8 cellular contexts compared by ENCODE assay signal in the genomic region with DNA sequence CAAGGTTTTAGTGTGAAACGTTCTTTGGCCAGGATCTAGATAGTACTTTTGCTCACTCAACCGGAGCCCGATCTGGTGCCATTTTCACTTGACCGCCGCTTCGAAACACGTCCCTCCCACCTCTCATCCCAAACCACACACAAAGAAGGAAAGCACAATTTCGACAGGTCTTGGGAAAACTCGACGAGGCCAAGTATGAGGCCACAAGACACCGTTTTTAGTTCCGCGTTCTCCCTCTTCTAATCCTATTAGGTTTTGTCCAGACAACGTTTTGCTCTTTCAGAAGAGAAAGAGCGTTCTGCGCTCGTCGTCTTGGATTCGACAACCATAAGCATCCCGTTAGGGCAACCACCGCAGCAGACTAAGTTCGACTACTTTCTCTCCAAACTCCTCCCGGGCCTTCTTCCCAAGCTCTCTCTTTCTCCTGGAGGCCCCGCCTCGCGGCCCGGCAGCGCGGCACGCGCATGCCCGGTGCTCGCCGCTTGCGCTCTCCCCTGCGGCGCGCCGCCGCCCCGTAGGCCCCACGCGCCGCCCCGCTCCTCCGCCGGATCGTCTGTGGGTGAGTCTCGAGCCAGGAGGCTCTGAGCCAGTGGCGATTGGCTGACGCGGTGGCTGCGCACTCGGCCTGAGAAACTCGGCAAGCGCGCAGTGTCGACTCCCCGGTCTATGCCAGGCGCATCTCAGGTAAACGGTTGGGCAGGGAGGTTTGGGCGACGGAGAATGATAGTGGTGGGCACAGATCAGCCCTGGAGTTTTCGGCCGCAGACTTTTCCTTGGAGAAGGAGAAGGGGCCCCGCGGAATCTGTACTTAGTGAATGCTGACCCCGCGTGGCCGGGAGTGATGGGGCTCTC. TPM values are rescaled to one million over a fixed set of nuclear protein-coding genes. Genes with fewer than 3 reads are reported as not detected.
DNase-seq lines count a peak whose midpoint lies in the region; ATAC-seq lines count a peak whose summit lies in the region.

A gene with protein sequence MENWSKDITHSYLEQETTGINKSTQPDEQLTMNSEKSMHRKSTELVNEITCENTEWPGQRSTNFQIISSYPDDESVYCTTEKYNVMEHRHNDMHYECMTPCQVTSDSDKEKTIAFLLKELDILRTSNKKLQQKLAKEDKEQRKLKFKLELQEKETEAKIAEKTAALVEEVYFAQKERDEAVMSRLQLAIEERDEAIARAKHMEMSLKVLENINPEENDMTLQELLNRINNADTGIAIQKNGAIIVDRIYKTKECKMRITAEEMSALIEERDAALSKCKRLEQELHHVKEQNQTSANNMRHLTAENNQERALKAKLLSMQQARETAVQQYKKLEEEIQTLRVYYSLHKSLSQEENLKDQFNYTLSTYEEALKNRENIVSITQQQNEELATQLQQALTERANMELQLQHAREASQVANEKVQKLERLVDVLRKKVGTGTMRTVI (plus strand): TSS at position 517 of the 852 bp plus-strand sequence. CDS start 49,952 bp downstream, outside the sequence.

- peak within 1 kb of the TSS; percentile 78 to 80 for H3K4me3 Mint-ChIP-seq in stimulated activated naive CD8-positive, alpha-beta T cell treated with anti-CD3 and anti-CD28 coated beads, Interleukin-15, amount 100 ng/mL, for 72 hours

- peaks cover 0 to 5% of the 10 kb centered on the region in 2 donors for H3K9me3 Mint-ChIP-seq in stimulated activated naive CD8-positive, alpha-beta T cell treated with anti-CD3 and anti-CD28 coated beads, Interleukin-15, amount 100 ng/mL, for 72 hours

- peak; percentile 58 for DNase-seq in GM04503 (ENCODE audit: low read depth)
- DNase-seq in NCI-H2081 (lab: John Stamatoyannopoulos, UW) = peak; percentile 82 to 93
- DNase-seq in activated CD4-positive, alpha-beta T cell treated with anti-CD3 and anti-CD28 coated beads, Interleukin-2, amount 50 U/mL, for 1 hour = peak; percentile 1
- peak; percentile 92 for DNase-seq in fibroblast of gingiva (ENCODE audit: low read depth)
- DNase-seq in midbrain (lab: John Stamatoyannopoulos, UW) = peak; percentile 82
- DNase-seq in stimulated activated naive CD8-positive, alpha-beta T cell treated with anti-CD3 and anti-CD28 coated beads, Interleukin-15, amount 100 ng/mL, for 72 hours = peak; percentile 7 to 8
- no peak for DNase-seq in SK-N-DZ (ENCODE audit: low spot score)

- ATAC-seq in stimulated activated naive CD8-positive, alpha-beta T cell treated with anti-CD3 and anti-CD28 coated beads, Interleukin-15, amount 100 ng/mL, for 72 hours = peak; percentile 68
- ATAC-seq in GM21619 (IDR thresholded peaks at IDR 0.05; ENCODE audit: unreplicated experiment) = no peak

- H3K27me3 Mint-ChIP-seq in stimulated activated naive CD8-positive, alpha-beta T cell treated with anti-CD3 and anti-CD28 coated beads, Interleukin-15, amount 100 ng/mL, for 72 hours = peaks cover 33% of the 10 kb centered on the region

- H3K27ac Mint-ChIP-seq in stimulated activated naive CD8-positive, alpha-beta T cell treated with anti-CD3 and anti-CD28 coated beads, Interleukin-15, amount 100 ng/mL, for 72 hours = no peak within 1 kb of the TSS

- H3K4me1 Mint-ChIP-seq in stimulated activated naive CD8-positive, alpha-beta T cell treated with anti-CD3 and anti-CD28 coated beads, Interleukin-15, amount 100 ng/mL, for 72 hours = peaks cover 13% of the 10 kb centered on the region

RNA-seq across cellular contexts. Expression of the gene that starts here (rescaled TPM):
- polyA plus RNA-seq in SK-N-DZ (2014; cell fraction: cytosol; rRNA removed) = 0.08 and 0.17 TPM in 2 replicates
- polyA plus RNA-seq in SK-N-DZ (2014; cell fraction: nucleus; rRNA removed) = 0.14 and 0.29 TPM in 2 replicates
